17 cellular contexts compared by ENCODE assay signal in genomic region chr5:93831449-93831848, GRCh38.
A peak's percentile ranks its signal among the peaks of the same experiment; 100 is the strongest.
DNase-seq lines count a peak whose midpoint lies in the region; ATAC-seq and TF ChIP-seq lines count a peak whose summit lies in the region.
"Had no signal": no experiment of that assay in that cellular context is flagged by ENCODE, and none has a peak within 500 bp of the region (broad histone marks: within the 10 kb centered on the region; RNA-seq: fewer than 3 reads in every experiment).

No MANE protein-coding gene starts in this region.

- H3K4me3 ChIP-seq in AG10803 (ENCODE audit: low read length) (no peak overlapping the region), choroid plexus epithelial cell (ENCODE audit: low read depth, low read length) (no peak overlapping the region), lung (no peak overlapping the region)
- H3K4me3 ChIP-seq: heart right ventricle had no signal

- peaks cover 3 to 4% of the 10 kb centered on the region in 2 donors for H3K36me3 ChIP-seq in lung (ENCODE audit: control insufficient read depth in 2 of 2, insufficient read depth in 2 of 2, low read length in 2 of 2)

- DNase-seq in AG10803 (ENCODE audit: low read depth) (peak; percentile 87), NCI-H226 (peak; percentile 80), choroid plexus epithelial cell (ENCODE audit: low read depth) (peak; percentile 77), lung (ENCODE audit: low spot score) (no peak)
- DNase-seq: activated naive CD4-positive, alpha-beta T cell; CD4-positive, CD25-positive, alpha-beta regulatory T cell; cortex of kidney; heart right ventricle; mesendoderm; NCI-H1694 treated with DMSO at 0.1 percent for 48 hours; stimulated activated CD4-positive, alpha-beta T cell treated with anti-CD3 and anti-CD28 coated beads, Interleukin-2, amount 100 ng/mL, for 48 hours; stimulated activated naive CD4-positive, alpha-beta T cell had no signal

- WGBS in lung, 2 donors: 85 to 97% methylated on average over 2 of the region's 2 CpGs

- no peaks in the 10 kb centered on the region for H3K9me3 ChIP-seq in lung (ENCODE audit: control insufficient read depth in 2 of 2, insufficient read depth in 1 of 2, low read length in 1 of 2)

- peak; percentile 35 for TF ChIP-seq CTCF in AG10803 (conservative IDR thresholded peaks at IDR 0.05; ENCODE audit: low read length)
- no peak for TF ChIP-seq CTCF in choroid plexus epithelial cell (conservative IDR thresholded peaks at IDR 0.05; ENCODE audit: low read depth, low read length)
- no peak for TF ChIP-seq CTCF in lung (IDR thresholded peaks at IDR 0.05; ENCODE audit: control extremely low read depth, extremely low read depth)

- no peaks in the 10 kb centered on the region for H3K27me3 ChIP-seq in lung (ENCODE audit: control insufficient read depth, insufficient read depth)
- H3K27me3 ChIP-seq: heart right ventricle had no signal

- H3K27ac ChIP-seq in lung (ENCODE audit: low read depth in 1 of 2, low read length in 1 of 2): no peak overlapping the region
- H3K27ac ChIP-seq: heart right ventricle, parathyroid adenoma had no signal

- no peaks in the 10 kb centered on the region for H3K4me1 ChIP-seq in lung (ENCODE audit: control insufficient read depth in 2 of 2, insufficient read depth in 2 of 2, low read length in 2 of 2)
- H3K4me1 ChIP-seq: heart right ventricle, parathyroid adenoma had no signal

- ATAC-seq in lung (ENCODE audit: insufficient read depth, low FRiP score) (peak; percentile 41), HG03025 (IDR thresholded peaks at IDR 0.05; ENCODE audit: low FRiP score, unreplicated experiment) (no peak), HG02642 (IDR thresholded peaks at IDR 0.05; ENCODE audit: poor library complexity, unreplicated experiment) (no peak), HG02623 (IDR thresholded peaks at IDR 0.05; ENCODE audit: unreplicated experiment) (no peak), HG03159 (IDR thresholded peaks at IDR 0.05; ENCODE audit: unreplicated experiment) (no peak)
- ATAC-seq: heart right ventricle had no signal
